Comparison of ENCODE assay signal across 2 cellular contexts in genomic region chr1:11682287-11682771, GRCh38.
TF ChIP-seq lines count a peak whose summit lies in the region.

No MANE protein-coding gene starts in this region.

TF ChIP-seq in IMR-90, 13 proteins besides CTCF, POLR2A, EP300 and RAD21:
- TF ChIP-seq FOS (IDR thresholded peaks at IDR 0.05; ENCODE audit: low read depth, low read length) (no peak), MAZ (IDR thresholded peaks at IDR 0.05; ENCODE audit: borderline replicate concordance, low read depth, low read length) (no peak), NFE2L2 (IDR thresholded peaks at IDR 0.05; ENCODE audit: low read depth, low read length) (no peak), SMC3 (IDR thresholded peaks at IDR 0.05; ENCODE audit: low read depth, low read length) (no peak), RFX5 (IDR thresholded peaks at IDR 0.05; ENCODE audit: low read depth, low read length) (no peak), CEBPB (IDR thresholded peaks at IDR 0.05; ENCODE audit: low read depth, low read length) (no peak), BHLHE40 (IDR thresholded peaks at IDR 0.05; ENCODE audit: low read depth, low read length) (no peak), MAFK (IDR thresholded peaks at IDR 0.05; ENCODE audit: low read depth, low read length) (no peak), MXI1 (IDR thresholded peaks at IDR 0.05; ENCODE audit: borderline replicate concordance, low read depth, low read length) (no peak), RCOR1 (IDR thresholded peaks at IDR 0.05; ENCODE audit: insufficient replicate concordance, low read length) (no peak), CHD1 (IDR thresholded peaks at IDR 0.05; ENCODE audit: low read depth, low read length) (no peak)
- TF ChIP-seq, protein P1, sequence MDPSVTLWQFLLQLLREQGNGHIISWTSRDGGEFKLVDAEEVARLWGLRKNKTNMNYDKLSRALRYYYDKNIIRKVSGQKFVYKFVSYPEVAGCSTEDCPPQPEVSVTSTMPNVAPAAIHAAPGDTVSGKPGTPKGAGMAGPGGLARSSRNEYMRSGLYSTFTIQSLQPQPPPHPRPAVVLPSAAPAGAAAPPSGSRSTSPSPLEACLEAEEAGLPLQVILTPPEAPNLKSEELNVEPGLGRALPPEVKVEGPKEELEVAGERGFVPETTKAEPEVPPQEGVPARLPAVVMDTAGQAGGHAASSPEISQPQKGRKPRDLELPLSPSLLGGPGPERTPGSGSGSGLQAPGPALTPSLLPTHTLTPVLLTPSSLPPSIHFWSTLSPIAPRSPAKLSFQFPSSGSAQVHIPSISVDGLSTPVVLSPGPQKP (IDR thresholded peaks at IDR 0.05; ENCODE audit: borderline replicate concordance, low read depth, low read length) = no peak
- TF ChIP-seq, protein P2, sequence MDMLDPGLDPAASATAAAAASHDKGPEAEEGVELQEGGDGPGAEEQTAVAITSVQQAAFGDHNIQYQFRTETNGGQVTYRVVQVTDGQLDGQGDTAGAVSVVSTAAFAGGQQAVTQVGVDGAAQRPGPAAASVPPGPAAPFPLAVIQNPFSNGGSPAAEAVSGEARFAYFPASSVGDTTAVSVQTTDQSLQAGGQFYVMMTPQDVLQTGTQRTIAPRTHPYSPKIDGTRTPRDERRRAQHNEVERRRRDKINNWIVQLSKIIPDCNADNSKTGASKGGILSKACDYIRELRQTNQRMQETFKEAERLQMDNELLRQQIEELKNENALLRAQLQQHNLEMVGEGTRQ (IDR thresholded peaks at IDR 0.05; ENCODE audit: low read depth, low read length) = no peak

TF ChIP-seq in K562, 482 proteins besides CTCF, POLR2A, EP300 and RAD21:
- TF ChIP-seq TCF7 (IDR thresholded peaks at IDR 0.05; ENCODE audit: borderline replicate concordance) = no peak
- TF ChIP-seq, protein P3, sequence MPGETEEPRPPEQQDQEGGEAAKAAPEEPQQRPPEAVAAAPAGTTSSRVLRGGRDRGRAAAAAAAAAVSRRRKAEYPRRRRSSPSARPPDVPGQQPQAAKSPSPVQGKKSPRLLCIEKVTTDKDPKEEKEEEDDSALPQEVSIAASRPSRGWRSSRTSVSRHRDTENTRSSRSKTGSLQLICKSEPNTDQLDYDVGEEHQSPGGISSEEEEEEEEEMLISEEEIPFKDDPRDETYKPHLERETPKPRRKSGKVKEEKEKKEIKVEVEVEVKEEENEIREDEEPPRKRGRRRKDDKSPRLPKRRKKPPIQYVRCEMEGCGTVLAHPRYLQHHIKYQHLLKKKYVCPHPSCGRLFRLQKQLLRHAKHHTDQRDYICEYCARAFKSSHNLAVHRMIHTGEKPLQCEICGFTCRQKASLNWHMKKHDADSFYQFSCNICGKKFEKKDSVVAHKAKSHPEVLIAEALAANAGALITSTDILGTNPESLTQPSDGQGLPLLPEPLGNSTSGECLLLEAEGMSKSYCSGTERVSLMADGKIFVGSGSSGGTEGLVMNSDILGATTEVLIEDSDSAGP (CRISPR knock-in tag; IDR thresholded peaks at IDR 0.05) = 0 out of 2 replicates have a peak, but pooled peaks have one; percentile 56
TF ChIP-seq in K562: peak in this region for 1.
